1 cellular context compared by ENCODE assay signal in genomic region chr11:117874910-117875396, GRCh38.
TF ChIP-seq lines count a peak whose summit lies in the region.

No MANE protein-coding gene starts in this region.

TF ChIP-seq in GM23338, 12 proteins besides CTCF, POLR2A, EP300 and RAD21 (continued from another document):
- TF ChIP-seq, protein P1, sequence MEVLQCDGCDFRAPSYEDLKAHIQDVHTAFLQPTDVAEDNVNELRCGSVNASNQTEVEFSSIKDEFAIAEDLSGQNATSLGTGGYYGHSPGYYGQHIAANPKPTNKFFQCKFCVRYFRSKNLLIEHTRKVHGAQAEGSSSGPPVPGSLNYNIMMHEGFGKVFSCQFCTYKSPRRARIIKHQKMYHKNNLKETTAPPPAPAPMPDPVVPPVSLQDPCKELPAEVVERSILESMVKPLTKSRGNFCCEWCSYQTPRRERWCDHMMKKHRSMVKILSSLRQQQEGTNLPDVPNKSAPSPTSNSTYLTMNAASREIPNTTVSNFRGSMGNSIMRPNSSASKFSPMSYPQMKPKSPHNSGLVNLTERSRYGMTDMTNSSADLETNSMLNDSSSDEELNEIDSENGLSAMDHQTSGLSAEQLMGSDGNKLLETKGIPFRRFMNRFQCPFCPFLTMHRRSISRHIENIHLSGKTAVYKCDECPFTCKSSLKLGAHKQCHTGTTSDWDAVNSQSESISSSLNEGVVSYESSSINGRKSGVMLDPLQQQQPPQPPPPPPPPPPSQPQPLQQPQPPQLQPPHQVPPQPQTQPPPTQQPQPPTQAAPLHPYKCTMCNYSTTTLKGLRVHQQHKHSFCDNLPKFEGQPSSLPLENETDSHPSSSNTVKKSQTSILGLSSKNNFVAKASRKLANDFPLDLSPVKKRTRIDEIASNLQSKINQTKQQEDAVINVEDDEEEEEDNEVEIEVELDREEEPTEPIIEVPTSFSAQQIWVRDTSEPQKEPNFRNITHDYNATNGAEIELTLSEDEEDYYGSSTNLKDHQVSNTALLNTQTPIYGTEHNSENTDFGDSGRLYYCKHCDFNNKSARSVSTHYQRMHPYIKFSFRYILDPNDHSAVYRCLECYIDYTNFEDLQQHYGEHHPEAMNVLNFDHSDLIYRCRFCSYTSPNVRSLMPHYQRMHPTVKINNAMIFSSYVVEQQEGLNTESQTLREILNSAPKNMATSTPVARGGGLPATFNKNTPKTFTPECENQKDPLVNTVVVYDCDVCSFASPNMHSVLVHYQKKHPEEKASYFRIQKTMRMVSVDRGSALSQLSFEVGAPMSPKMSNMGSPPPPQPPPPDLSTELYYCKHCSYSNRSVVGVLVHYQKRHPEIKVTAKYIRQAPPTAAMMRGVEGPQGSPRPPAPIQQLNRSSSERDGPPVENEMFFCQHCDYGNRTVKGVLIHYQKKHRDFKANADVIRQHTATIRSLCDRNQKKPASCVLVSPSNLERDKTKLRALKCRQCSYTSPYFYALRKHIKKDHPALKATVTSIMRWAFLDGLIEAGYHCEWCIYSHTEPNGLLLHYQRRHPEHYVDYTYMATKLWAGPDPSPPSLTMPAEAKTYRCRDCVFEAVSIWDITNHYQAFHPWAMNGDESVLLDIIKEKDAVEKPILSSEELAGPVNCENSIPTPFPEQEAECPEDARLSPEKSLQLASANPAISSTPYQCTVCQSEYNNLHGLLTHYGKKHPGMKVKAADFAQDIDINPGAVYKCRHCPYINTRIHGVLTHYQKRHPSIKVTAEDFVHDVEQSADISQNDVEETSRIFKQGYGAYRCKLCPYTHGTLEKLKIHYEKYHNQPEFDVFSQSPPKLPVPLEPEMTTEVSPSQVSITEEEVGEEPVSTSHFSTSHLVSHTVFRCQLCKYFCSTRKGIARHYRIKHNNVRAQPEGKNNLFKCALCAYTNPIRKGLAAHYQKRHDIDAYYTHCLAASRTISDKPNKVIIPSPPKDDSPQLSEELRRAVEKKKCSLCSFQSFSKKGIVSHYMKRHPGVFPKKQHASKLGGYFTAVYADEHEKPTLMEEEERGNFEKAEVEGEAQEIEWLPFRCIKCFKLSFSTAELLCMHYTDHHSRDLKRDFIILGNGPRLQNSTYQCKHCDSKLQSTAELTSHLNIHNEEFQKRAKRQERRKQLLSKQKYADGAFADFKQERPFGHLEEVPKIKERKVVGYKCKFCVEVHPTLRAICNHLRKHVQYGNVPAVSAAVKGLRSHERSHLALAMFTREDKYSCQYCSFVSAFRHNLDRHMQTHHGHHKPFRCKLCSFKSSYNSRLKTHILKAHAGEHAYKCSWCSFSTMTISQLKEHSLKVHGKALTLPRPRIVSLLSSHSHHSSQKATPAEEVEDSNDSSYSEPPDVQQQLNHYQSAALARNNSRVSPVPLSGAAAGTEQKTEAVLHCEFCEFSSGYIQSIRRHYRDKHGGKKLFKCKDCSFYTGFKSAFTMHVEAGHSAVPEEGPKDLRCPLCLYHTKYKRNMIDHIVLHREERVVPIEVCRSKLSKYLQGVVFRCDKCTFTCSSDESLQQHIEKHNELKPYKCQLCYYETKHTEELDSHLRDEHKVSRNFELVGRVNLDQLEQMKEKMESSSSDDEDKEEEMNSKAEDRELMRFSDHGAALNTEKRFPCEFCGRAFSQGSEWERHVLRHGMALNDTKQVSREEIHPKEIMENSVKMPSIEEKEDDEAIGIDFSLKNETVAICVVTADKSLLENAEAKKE (CRISPR knock-in tag; IDR thresholded peaks at IDR 0.05) = no peak
- TF ChIP-seq REST (IDR thresholded peaks at IDR 0.05; ENCODE audit: unreplicated experiment) (no peak), STAT1 (IDR thresholded peaks at IDR 0.05; ENCODE audit: unreplicated experiment) (no peak), CREB1 (CRISPR knock-in tag; IDR thresholded peaks at IDR 0.05; ENCODE audit: low read depth) (no peak), JUNB (IDR thresholded peaks at IDR 0.05; ENCODE audit: unreplicated experiment) (no peak), POLR2AphosphoS5 (IDR thresholded peaks at IDR 0.05; ENCODE audit: low read depth) (no peak), EZH2 (IDR thresholded peaks at IDR 0.05; ENCODE audit: low read depth, unreplicated experiment) (no peak), ZNF331 (CRISPR knock-in tag; IDR thresholded peaks at IDR 0.05; ENCODE audit: low read depth) (no peak), EZH2phosphoT487 (IDR thresholded peaks at IDR 0.05; ENCODE audit: unreplicated experiment) (no peak), NANOG (IDR thresholded peaks at IDR 0.05; ENCODE audit: borderline replicate concordance) (no peak)
